Comparison of ENCODE assay signal across 1 cellular context in genomic region chr20:44643154-44643519, GRCh38.
TF ChIP-seq lines count a peak whose summit lies in the region.

No MANE protein-coding gene starts in this region.

TF ChIP-seq in A549, 52 proteins besides CTCF, POLR2A, EP300 and RAD21 (continued from another document):
- no peak for TF ChIP-seq ELK1 (IDR thresholded peaks at IDR 0.05; ENCODE audit: low read depth, low read length)
- 0 out of 2 replicates have a peak, but pooled peaks have one; percentile 57 for TF ChIP-seq ZSCAN20 (CRISPR knock-in tag; IDR thresholded peaks at IDR 0.05)
- no peak for TF ChIP-seq BCL3 (IDR thresholded peaks at IDR 0.05)
- TF ChIP-seq POLR2AphosphoS2 (conservative IDR thresholded peaks at IDR 0.05; ENCODE audit: low read length): no peak
- peak; percentile 95 for TF ChIP-seq KDM1A (IDR thresholded peaks at IDR 0.05; ENCODE audit: low read depth)
- no peak for TF ChIP-seq TP53 (CRISPR knock-in tag; IDR thresholded peaks at IDR 0.05)
- TF ChIP-seq PBX3 (IDR thresholded peaks at IDR 0.05): no peak
- no peak for TF ChIP-seq NR3C1 (IDR thresholded peaks at IDR 0.05)
- TF ChIP-seq FOXS1 (CRISPR knock-in tag; IDR thresholded peaks at IDR 0.05): no peak
- no peak for TF ChIP-seq CEBPB (IDR thresholded peaks at IDR 0.05)
- TF ChIP-seq NPAS2 (CRISPR knock-in tag; IDR thresholded peaks at IDR 0.05; ENCODE audit: borderline replicate concordance): no peak
- peak; percentile 79 for TF ChIP-seq HDAC2 (IDR thresholded peaks at IDR 0.05)
- no peak for TF ChIP-seq ZNF302 (CRISPR knock-in tag; IDR thresholded peaks at IDR 0.05)
- no peak for TF ChIP-seq RNF2 (IDR thresholded peaks at IDR 0.05; ENCODE audit: borderline replicate concordance, low read depth)
- no peak for TF ChIP-seq ATOH8 (CRISPR knock-in tag; IDR thresholded peaks at IDR 0.05; ENCODE audit: low read depth)
